Comparison of ENCODE assay signal across 8 cellular contexts in genomic region chr6:27178001-27178730, GRCh38.
A peak's percentile ranks its signal among the peaks of the same experiment; 100 is the strongest.
DNase-seq lines count a peak whose midpoint lies in the region; ATAC-seq and TF ChIP-seq lines count a peak whose summit lies in the region.

No MANE protein-coding gene starts in this region.

- H3K4me1 ChIP-seq in mammary epithelial cell (ENCODE audit: insufficient read depth, low read length) (peaks cover 3% of the 10 kb centered on the region), skeletal muscle tissue (ENCODE audit: control insufficient read depth in 3 of 3, insufficient read depth in 3 of 3, low read length in 3 of 3) (peaks cover 0 to 15% (median 4%) of the 10 kb centered on the region in 3 donors)

- ATAC-seq in GM21423 (IDR thresholded peaks at IDR 0.05; ENCODE audit: unreplicated experiment) (peak; percentile 33), SK-N-SH treated with all-trans-retinoic acid at 6 μM for 48 hours (peak; percentile 82)

- H3K9me3 ChIP-seq in mammary epithelial cell (replicated peaks; ENCODE audit: insufficient read depth, low read length) (no peaks in the 10 kb centered on the region), skeletal muscle tissue (ENCODE audit: control insufficient read depth in 3 of 3, low read length in 3 of 3) (no peaks in the 10 kb centered on the region)

- CTCF ChIA-PET in mammary epithelial cell (lab: Charles Lee; ENCODE audit: low non-redundant PET), result interaction anchor here (0.7 to 1.2 kb wide), 4 partner anchors 16 to 453 kb away, joined by 3 to 17 read pairs (median 8); no protein-coding TSS in a partner anchor

- peak overlapping the region; percentile 45 for H3K27ac ChIP-seq in mammary epithelial cell (ENCODE audit: insufficient read depth, low read depth, low read length)
- peak overlapping the region; percentile 19 for H3K27ac ChIP-seq in skeletal muscle tissue (ENCODE audit: low read depth, low read length)

- H3K27me3 ChIP-seq in mammary epithelial cell (ENCODE audit: insufficient read depth, low read length) (no peaks in the 10 kb centered on the region), skeletal muscle tissue (ENCODE audit: control insufficient read depth in 3 of 3, insufficient read depth in 3 of 3, low read length in 3 of 3) (no peaks in the 10 kb centered on the region)

- no peaks in the 10 kb centered on the region for H4K20me1 ChIP-seq in mammary epithelial cell (ENCODE audit: insufficient read depth, low read length)

- no peaks in the 10 kb centered on the region for H3K36me3 ChIP-seq in mammary epithelial cell (ENCODE audit: insufficient read depth, low read length)
- H3K36me3 ChIP-seq in skeletal muscle tissue (ENCODE audit: control insufficient read depth in 3 of 3, insufficient read depth in 3 of 3, low read length in 3 of 3), result no peaks in the 10 kb centered on the region

- intact Hi-C loops in mammary epithelial cell (cut with micrococcal nuclease), result loop anchor here (5.0 kb wide), 1 partner anchor 54 kb away; no protein-coding TSS in a partner anchor

- peak overlapping the region; percentile 98 for H3K4me2 ChIP-seq in mammary epithelial cell (ENCODE audit: insufficient read depth, low read depth, low read length)

- in situ Hi-C loops in mammary epithelial cell (cut with MboI; ENCODE audit: low sequenced_read_pairs in 2 of 2), result loop anchor here (25.0 kb wide), 2 partner anchors 334 to 709 kb away; a partner anchor contains a TSS

- 5% methylated on average over 28 of the region's 30 CpGs for WGBS in mammary epithelial cell (ENCODE audit: low coverage, missing lambda C conversion rate)

- no peak for TF ChIP-seq CTCF in mammary epithelial cell (conservative IDR thresholded peaks at IDR 0.05 in 1 of 2, IDR thresholded peaks at IDR 0.05 in 1 of 2; ENCODE audit: extremely low read depth in 1 of 2, insufficient read depth in 1 of 2, low read depth in 1 of 2, low read length in 2 of 2)

- H3K4me3 ChIP-seq in mammary epithelial cell (replicated peaks in 1 of 3; ENCODE audit: insufficient read depth in 1 of 3, low read depth in 2 of 3, low read length in 3 of 3) (peak overlapping the region; percentile 80 to 100 (median 96)), skeletal muscle tissue (ENCODE audit: low read length in 3 of 3) (peak overlapping the region; percentile 96 to 98 (median 98))

- DNase-seq in EL (peak; percentile 89), HUDEP-2 (lab: John Stamatoyannopoulos, UW; ENCODE audit: unreplicated experiment in 76 of 76) (peak in 65 of 76 experiments; percentile 38 to 95 (median 76)), mammary epithelial cell (peak; percentile 85), inferior parietal cortex (ENCODE audit: extremely low spot score) (peak; percentile 58), cerebellar nuclear complex (lab: John Stamatoyannopoulos, UW) (no peak)

- BruUV-seq in mammary epithelial cell (replicated peaks; lab: Mats Ljungman, UMichigan), result no TSS peak

- H2AFZ ChIP-seq in mammary epithelial cell (ENCODE audit: low read depth, low read length), result peak overlapping the region; percentile 99

- H3K9ac ChIP-seq in mammary epithelial cell (ENCODE audit: insufficient read depth, low read length) (peak overlapping the region; percentile 82), skeletal muscle tissue (ENCODE audit: low read depth in 1 of 3, low read length in 3 of 3) (peak overlapping the region; percentile 77 to 93 (median 90))

- dilution Hi-C loops in mammary epithelial cell (cut with HindIII; ENCODE audit: low sequenced_read_pairs), result no loop called here

- no peaks in the 10 kb centered on the region for H3K79me2 ChIP-seq in mammary epithelial cell (ENCODE audit: insufficient read depth, low read length)

TF ChIP-seq in SK-N-SH treated with all-trans-retinoic acid at 6 μM for 48 hours, 23 proteins besides CTCF, POLR2A, EP300 and RAD21:
- TF ChIP-seq ZC3H10 (CRISPR knock-in tag; IDR thresholded peaks at IDR 0.05) (no peak), ESRRG (CRISPR knock-in tag; IDR thresholded peaks at IDR 0.05) (no peak), CSDC2 (CRISPR knock-in tag; IDR thresholded peaks at IDR 0.05) (0 out of 2 replicates have a peak, but pooled peaks have one; percentile 31), ARNTL (CRISPR knock-in tag; IDR thresholded peaks at IDR 0.05; ENCODE audit: borderline replicate concordance, low read depth) (no peak), TOX (CRISPR knock-in tag; IDR thresholded peaks at IDR 0.05; ENCODE audit: borderline replicate concordance) (no peak), CSRNP3 (CRISPR knock-in tag; IDR thresholded peaks at IDR 0.05) (no peak), PATZ1 (CRISPR knock-in tag; IDR thresholded peaks at IDR 0.05; ENCODE audit: borderline replicate concordance) (peak; percentile 87; the same call in 1 of the 2 replicates)

Comparison
In these comparisons a context has a peak if more than half of its experiments do, and no peak if none do; other contexts are left out.
1. DNase-seq: peak in EL (single experiment), HUDEP-2 (65 of 76), mammary epithelial cell (single experiment) and inferior parietal cortex (single experiment); none in cerebellar nuclear complex (0 of 2).